Comparison of ENCODE assay signal across 26 cellular contexts in genomic region chr6:135534773-135535380, GRCh38. TPM values are rescaled to one million over a fixed set of nuclear protein-coding genes. Genes with fewer than 3 reads are reported as not detected.
DNase-seq lines count a peak whose midpoint lies in the region; ATAC-seq and TF ChIP-seq lines count a peak whose summit lies in the region.
"Had no signal": no experiment of that assay in that cellular context is flagged by ENCODE, and none has a peak within 500 bp of the region (broad histone marks: within the 10 kb centered on the region; RNA-seq: fewer than 3 reads in every experiment).

No MANE protein-coding gene starts in this region.

- no peak for TF ChIP-seq POLR2A in breast epithelium (IDR thresholded peaks at IDR 0.05)

- H3K9me3 ChIP-seq in mammary epithelial cell (replicated peaks; ENCODE audit: insufficient read depth, low read length) = no peaks in the 10 kb centered on the region
- H3K9me3 ChIP-seq in breast epithelium = no peaks in the 10 kb centered on the region
- H3K9me3 ChIP-seq in adipocyte (ENCODE audit: control insufficient read depth, low read length) = no peaks in the 10 kb centered on the region
- H3K9me3 ChIP-seq: BLaER1, SJCRH30, tibial artery had no signal

- 27% methylated on average over 3 of the region's 3 CpGs for WGBS in mammary epithelial cell (ENCODE audit: low coverage, missing lambda C conversion rate)

- H3K4me3 ChIP-seq in mammary epithelial cell (replicated peaks in 1 of 3; ENCODE audit: insufficient read depth in 1 of 3, low read depth in 2 of 3, low read length in 3 of 3) (no peak overlapping the region), breast epithelium (no peak overlapping the region), adipocyte (ENCODE audit: low read length) (no peak overlapping the region)
- H3K4me3 ChIP-seq: BLaER1, lung, SJCRH30, tibial artery had no signal

- H3K36me3 ChIP-seq in mammary epithelial cell (ENCODE audit: insufficient read depth, low read length) = no peaks in the 10 kb centered on the region
- H3K36me3 ChIP-seq in breast epithelium = no peaks in the 10 kb centered on the region
- H3K36me3 ChIP-seq in adipocyte (ENCODE audit: control insufficient read depth, insufficient read depth, low read length, severe bottlenecking) = no peaks in the 10 kb centered on the region
- H3K36me3 ChIP-seq: BLaER1, SJCRH30, tibial artery had no signal

- no peaks in the 10 kb centered on the region for H4K20me1 ChIP-seq in mammary epithelial cell (ENCODE audit: insufficient read depth, low read length)
- H4K20me1 ChIP-seq: BLaER1 had no signal

- H3K9ac ChIP-seq in mammary epithelial cell (ENCODE audit: insufficient read depth, low read length) = no peak overlapping the region
- H3K9ac ChIP-seq in adipocyte (ENCODE audit: low read length) = peak overlapping the region; percentile 13
- H3K9ac ChIP-seq: BLaER1 had no signal

- peaks cover 14% of the 10 kb centered on the region for H3K4me1 ChIP-seq in mammary epithelial cell (ENCODE audit: insufficient read depth, low read length)
- no peaks in the 10 kb centered on the region for H3K4me1 ChIP-seq in breast epithelium
- H3K4me1 ChIP-seq in adipocyte (ENCODE audit: control insufficient read depth, insufficient read depth, low read length) = peaks cover 14% of the 10 kb centered on the region
- H3K4me1 ChIP-seq: SJCRH30 had no signal

- CTCF ChIA-PET in mammary epithelial cell (lab: Charles Lee; ENCODE audit: low non-redundant PET) = interaction anchor here (0.6 to 1.3 kb wide), 4 partner anchors 125 to 497 kb away, joined by 3 to 9 read pairs (median 3); no protein-coding TSS in a partner anchor

- H3K27ac ChIP-seq in mammary epithelial cell (ENCODE audit: insufficient read depth, low read depth, low read length) (no peak overlapping the region), breast epithelium (no peak overlapping the region)
- H3K27ac ChIP-seq: BLaER1, epithelial cell of prostate, SJCRH30, tibial artery had no signal

- BruUV-seq in mammary epithelial cell (replicated peaks; lab: Mats Ljungman, UMichigan) = no TSS peak

- intact Hi-C loops in mammary epithelial cell (cut with micrococcal nuclease) = loop anchor here (5.0 kb wide), 3 partner anchors 38 to 1017 kb away; partner anchors contain the start of genes AHI1 and MAP7
- intact Hi-C loops in breast epithelium (cut with DNase I; ENCODE audit: low total_unique reads) = no loop called here

- H3K27me3 ChIP-seq in mammary epithelial cell (ENCODE audit: insufficient read depth, low read length) (peaks cover 11% of the 10 kb centered on the region), breast epithelium (no peaks in the 10 kb centered on the region), adipocyte (replicated peaks; ENCODE audit: control insufficient read depth, insufficient read depth, low read length) (no peaks in the 10 kb centered on the region)
- H3K27me3 ChIP-seq: BLaER1, SJCRH30, tibial artery had no signal

- in situ Hi-C loops in mammary epithelial cell (cut with MboI; ENCODE audit: low sequenced_read_pairs in 2 of 2) = loop anchor here (10.0 to 25.0 kb wide), 3 partner anchors 377 to 702 kb away; no protein-coding TSS in a partner anchor

- ATAC-seq in HG03039 (IDR thresholded peaks at IDR 0.05; ENCODE audit: unreplicated experiment) (no peak), GM18511 (IDR thresholded peaks at IDR 0.05; ENCODE audit: unreplicated experiment) (no peak), HG03095 (IDR thresholded peaks at IDR 0.05; ENCODE audit: unreplicated experiment) (no peak)
- ATAC-seq: activated CD4-positive, alpha-beta T cell treated with anti-CD3 and anti-CD28 coated beads for 36 hours; stimulated activated naive CD8-positive, alpha-beta T cell treated with anti-CD3 and anti-CD28 coated beads, Interleukin-15, amount 100 ng/mL, for 72 hours had no signal

- dilution Hi-C loops in mammary epithelial cell (cut with HindIII; ENCODE audit: low sequenced_read_pairs) = no loop called here

- no peak overlapping the region for H3K4me2 ChIP-seq in mammary epithelial cell (ENCODE audit: insufficient read depth, low read depth, low read length)
- H3K4me2 ChIP-seq: BLaER1 had no signal

- H3K79me2 ChIP-seq in mammary epithelial cell (ENCODE audit: insufficient read depth, low read length) = no peaks in the 10 kb centered on the region

- no peak for TF ChIP-seq CTCF in mammary epithelial cell (conservative IDR thresholded peaks at IDR 0.05 in 1 of 2, IDR thresholded peaks at IDR 0.05 in 1 of 2; ENCODE audit: extremely low read depth in 1 of 2, insufficient read depth in 1 of 2, low read depth in 1 of 2, low read length in 2 of 2)
- no peak for TF ChIP-seq CTCF in breast epithelium (IDR thresholded peaks at IDR 0.05)

- DNase-seq in mammary epithelial cell (peak; percentile 35), breast epithelium (ENCODE audit: low spot score in 2 of 2) (no peak), adipocyte (ENCODE audit: low read depth) (no peak), hepatic stellate cell (ENCODE audit: low spot score) (peak; percentile 16), AG08396 (ENCODE audit: low spot score) (no peak)
- DNase-seq: 8988T; activated CD4-positive, alpha-beta T cell treated with anti-CD3 and anti-CD28 coated beads for 36 hours; activated CD8-positive, alpha-beta memory T cell treated with anti-CD3 and anti-CD28 coated beads for 24 hours; activated naive CD4-positive, alpha-beta T cell treated with Interleukin-2 at 50 U/mL for 16 hours; activated T-cell treated with anti-CD3 and anti-CD28 coated beads, Interleukin-2, amount 50 U/mL, for 48 hours; anterior cingulate cortex; cerebellar nuclear complex; COR-L47; DND-41; NCI-H1092 treated with DMSO at 0.1 percent for 48 hours; NCI-H2029 treated with DMSO at 0.1 percent for 48 hours; NCI-H446; SJCRH30; stimulated activated naive CD8-positive, alpha-beta T cell treated with anti-CD3 and anti-CD28 coated beads, Interleukin-15, amount 100 ng/mL, for 72 hours; tibial artery had no signal

- no peak overlapping the region for H2AFZ ChIP-seq in mammary epithelial cell (ENCODE audit: low read depth, low read length)

RNA-seq across cellular contexts. Expression of gene AHI1, which starts 37.3 kb away (rescaled TPM):
- total RNA-seq in mammary epithelial cell (10 to 100 TPM in 1 of 2 donors, 1 to 10 TPM in 1; 7.7 to 13.2 TPM), breast epithelium (10 to 100 TPM; 23.5 to 62.2 (median 49.8) TPM)
- polyA plus RNA-seq in mammary epithelial cell = 4.8 TPM
- 5.0 TPM for polyA minus RNA-seq in mammary epithelial cell

Comparison
In these comparisons a context has a peak if more than half of its experiments do, and no peak if none do; other contexts are left out.
1. DNase-seq: peak in mammary epithelial cell (single experiment) and hepatic stellate cell (single experiment); none in breast epithelium (0 of 2), adipocyte (single experiment) and AG08396 (single experiment).